ENCODE assay signal across 34 cellular contexts in genomic region chr10:37801557-37801956, GRCh38.
"Had no signal": no experiment of that assay in that cellular context is flagged by ENCODE, and none has a peak within 500 bp of the region (broad histone marks: within the 10 kb centered on the region; RNA-seq: fewer than 3 reads in every experiment).

No MANE protein-coding gene starts in this region.

- H3K36me3 ChIP-seq: MG63 had no signal

- H3K27me3 ChIP-seq: MG63 had no signal

- H3K4me3 ChIP-seq: MG63 had no signal

- H3K9me3 ChIP-seq: MG63 had no signal

- DNase-seq: Kasumi-1, MG63, MM.1S, MV-4-11, NCI-H1048, NCI-H1092, NCI-H1092 treated with DMSO at 0.1 percent for 48 hours, NCI-H1105, NCI-H1105 treated with DMSO at 0.1 percent for 48 hours, NCI-H1417, NCI-H1417 treated with DMSO at 0.1 percent for 48 hours, NCI-H1436, NCI-H1436 treated with DMSO at 0.1 percent for 48 hours, NCI-H146, NCI-H1694, NCI-H1694 treated with DMSO at 0.1 percent for 48 hours, NCI-H187, NCI-H187 treated with DMSO at 0.1 percent for 48 hours, NCI-H1930, NCI-H2029, NCI-H2029 treated with DMSO at 0.1 percent for 48 hours, NCI-H2081, NCI-H2081 treated with DMSO at 0.1 percent for 48 hours, NCI-H2107, NCI-H2171, NCI-H2171 treated with DMSO at 0.1 percent for 48 hours, NCI-H2227 treated with DMSO at 0.1 percent for 48 hours, NCI-H226, NCI-H345, NCI-H446, NCI-H446 treated with DMSO at 0.1 percent for 48 hours, NCI-H510A, NCI-H510A treated with DMSO at 0.1 percent for 48 hours, NCI-H524 had no signal
